Comparison of ENCODE assay signal across 9 cellular contexts in the genomic region with DNA sequence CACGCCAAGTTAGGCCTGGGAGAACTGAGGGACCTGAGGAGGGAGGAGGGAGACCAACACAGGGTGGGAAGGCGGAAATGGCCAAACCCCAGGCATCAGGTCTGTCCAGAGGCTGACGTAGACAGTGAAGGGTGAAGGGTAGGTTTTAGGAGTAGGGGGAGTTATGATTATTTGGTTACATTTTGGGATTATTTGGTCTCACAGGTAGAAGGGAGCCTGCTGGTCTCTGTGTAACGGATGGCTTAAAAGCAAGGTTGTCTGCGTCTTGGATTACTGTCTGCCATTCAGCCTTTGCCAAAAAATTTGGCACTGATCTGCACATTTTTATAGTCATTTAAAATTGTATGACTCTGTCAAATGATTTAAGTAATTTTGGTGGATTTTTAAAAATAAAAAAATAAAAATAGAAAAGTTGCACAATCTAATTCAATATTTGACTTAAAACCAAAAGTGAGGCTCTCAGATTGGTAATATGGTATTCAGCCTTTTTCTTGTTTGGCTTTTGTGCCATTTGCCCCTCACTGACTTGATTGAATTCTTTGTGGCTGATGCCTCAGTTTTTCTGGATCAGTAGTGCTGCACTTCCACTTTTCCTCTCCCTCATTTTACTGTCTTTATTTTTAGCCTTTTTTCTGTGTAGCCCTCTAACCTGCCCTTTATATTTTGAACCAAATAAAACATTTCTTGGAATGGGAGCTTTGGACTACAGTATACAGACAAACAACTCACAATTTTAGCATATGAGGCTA. TPM values are rescaled to one million over a fixed set of nuclear protein-coding genes. Genes with fewer than 3 reads are reported as not detected.
A peak's percentile ranks its signal among the peaks of the same experiment; 100 is the strongest.
DNase-seq lines count a peak whose midpoint lies in the region; ATAC-seq, FAIRE-seq and TF ChIP-seq lines count a peak whose summit lies in the region.
"Had no signal": no experiment of that assay in that cellular context is flagged by ENCODE, and none has a peak within 500 bp of the region (broad histone marks: within the 10 kb centered on the region; RNA-seq: fewer than 3 reads in every experiment).

No MANE protein-coding gene starts in this region.

- FAIRE-seq in frontal cortex (lab: Jason Lieb, UNC), result no peak

- TF ChIP-seq CTCF in Loucy (conservative IDR thresholded peaks at IDR 0.05; ENCODE audit: low read length) (no peak), brain (conservative IDR thresholded peaks at IDR 0.05) (no peak)

- peaks cover 5% of the 10 kb centered on the region for H3K27me3 Mint-ChIP-seq in brain

- ATAC-seq in GM21576 (IDR thresholded peaks at IDR 0.05; ENCODE audit: unreplicated experiment) (peak; percentile 36), left lobe of liver (peak; percentile 70)

- H2AFZ ChIP-seq in Loucy (ENCODE audit: low read length), result peak overlapping the region; percentile 90

- H3F3A ChIP-seq in Loucy (ENCODE audit: low read depth), result no peaks in the 10 kb centered on the region

- peaks cover 50% of the 10 kb centered on the region for H3K4me1 Mint-ChIP-seq in brain

- H3K79me2 ChIP-seq in Loucy (ENCODE audit: insufficient read depth, low read length), result peaks cover 55% of the 10 kb centered on the region

- H3K27ac Mint-ChIP-seq in brain, result peak overlapping the region; percentile 69 to 96 (median 92)

- peak overlapping the region; percentile 86 to 94 (median 91) for H3K4me3 Mint-ChIP-seq in brain

- peak overlapping the region; percentile 77 for H3K4me2 ChIP-seq in Loucy (ENCODE audit: low read depth, low read length, poor library complexity, severe bottlenecking)

- peak; percentile 26 for DNase-seq in GDM1 (lab: John Stamatoyannopoulos, UW)
- DNase-seq in left lobe of liver (ENCODE audit: low spot score), result no peak
- no peak for DNase-seq in frontal cortex (ENCODE audit: low spot score in 2 of 2)
- DNase-seq in SHP77 treated with DMSO at 0.1 percent for 48 hours (lab: John Stamatoyannopoulos, UW), result no peak

- H3K9ac ChIP-seq in Loucy (ENCODE audit: low read depth, low read length, poor library complexity, severe bottlenecking), result peak overlapping the region; percentile 93

- H3K36me3 Mint-ChIP-seq in brain, result peaks cover 45% of the 10 kb centered on the region

- no peaks in the 10 kb centered on the region for H3K27me3 ChIP-seq in Loucy (ENCODE audit: insufficient read depth, low read length, poor library complexity, severe bottlenecking)

- H3K9me2 ChIP-seq in Loucy (replicated peaks; ENCODE audit: low read depth, low read length), result no peaks in the 10 kb centered on the region

- peaks cover 44% of the 10 kb centered on the region for H3K4me1 ChIP-seq in Loucy (ENCODE audit: insufficient read depth, low read length, poor library complexity, severe bottlenecking)

- peaks cover 16% of the 10 kb centered on the region for H4K20me1 ChIP-seq in Loucy (ENCODE audit: insufficient read depth, low read length, poor library complexity, severe bottlenecking)

- peaks cover 5% of the 10 kb centered on the region; the same call in 1 of the 2 replicates for H3K36me3 ChIP-seq in Loucy (ENCODE audit: insufficient read depth, low read length)

- peak overlapping the region; percentile 92 for H3K4me3 ChIP-seq in Loucy (ENCODE audit: low read length, poor library complexity, severe bottlenecking)

- no peaks in the 10 kb centered on the region for H3K9me3 Mint-ChIP-seq in brain

- H3K9me3 ChIP-seq in Loucy (ENCODE audit: insufficient read depth, low read depth, low read length), result no peaks in the 10 kb centered on the region

- peak overlapping the region; percentile 77 for H3K27ac ChIP-seq in temporal lobe (ENCODE audit: low read depth, low read length)

RNA-seq across cellular contexts. Expression of a gene that starts 3.6 kb away (rescaled TPM):
- polyA plus RNA-seq in brain (ENCODE audit: insufficient read depth, low read depth, low replicate concordance), result 9.4 TPM
- total RNA-seq in left lobe of liver, result 1.5 TPM
- total RNA-seq in temporal lobe, result not detected
- 0.41 TPM for total RNA-seq in frontal cortex
- total RNA-seq: T-helper 1 cell treated with Interleukin-12 subunit alpha and Interleukin-12 subunit beta and Interleukin-4 antibody, amounts not matched to agents 30 ng/mL and 1 ng/mL, for 36 hours had no signal

RNA-seq across cellular contexts. Expression of a gene that starts 8.6 kb away (rescaled TPM):
- polyA plus RNA-seq in brain (ENCODE audit: insufficient read depth, low read depth, low replicate concordance), result 34.4 TPM
- total RNA-seq in left lobe of liver (14.5 TPM), temporal lobe (11.3 TPM), frontal cortex (10.2 TPM)

RNA-seq across cellular contexts. Expression of a gene that starts 8.7 kb away (rescaled TPM):
- polyA plus RNA-seq in brain (ENCODE audit: insufficient read depth, low read depth, low replicate concordance), result 56.0 TPM
- total RNA-seq in left lobe of liver (44.0 TPM), temporal lobe (47.9 TPM), frontal cortex (48.9 TPM)

RNA-seq across cellular contexts. Expression of a gene that starts 25.2 kb away (rescaled TPM):
- 82.7 TPM for polyA plus RNA-seq in brain (ENCODE audit: insufficient read depth, low read depth, low replicate concordance)
- total RNA-seq in left lobe of liver (13.9 TPM), temporal lobe (23.6 TPM), frontal cortex (30.6 TPM)

RNA-seq across cellular contexts. Expression of a gene that starts 25.7 kb away (rescaled TPM):
- 181 TPM for polyA plus RNA-seq in brain (ENCODE audit: insufficient read depth, low read depth, low replicate concordance)
- total RNA-seq in left lobe of liver, result 107 TPM
- total RNA-seq in temporal lobe, result 21.6 TPM
- total RNA-seq in frontal cortex, result 16.3 TPM
